Comparison of ENCODE assay signal across 7 cellular contexts in the genomic region with DNA sequence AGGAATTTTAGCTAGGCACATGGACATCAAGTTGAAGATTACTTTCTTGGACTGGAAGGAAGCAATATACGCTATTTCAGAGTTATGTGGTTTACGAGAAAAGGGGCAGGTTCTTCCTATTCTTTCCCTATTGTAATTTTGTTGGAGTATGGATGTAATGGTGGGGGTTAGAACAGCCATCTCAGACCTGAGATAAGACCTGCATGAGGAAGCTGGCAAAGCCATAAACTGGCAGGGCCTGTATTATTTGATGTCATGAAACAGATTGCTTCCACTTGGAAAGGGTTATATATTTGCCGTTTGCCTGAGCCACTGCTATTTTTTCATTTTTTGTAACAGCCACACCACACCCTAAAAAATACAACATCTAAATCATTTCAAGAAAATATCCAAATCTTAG.
"Had no signal": no experiment of that assay in that cellular context is flagged by ENCODE, and none has a peak within 500 bp of the region (broad histone marks: within the 10 kb centered on the region; RNA-seq: fewer than 3 reads in every experiment).

No MANE protein-coding gene starts in this region.

- DNase-seq: HFFc6, IMR-90, KG1 had no signal

- ATAC-seq: GM23338, HCT116, K562 had no signal

- H3K4me2 ChIP-seq: GM23338 had no signal

- H3K36me3 ChIP-seq: HAP-1 had no signal

- H2AFZ ChIP-seq: GM23338 had no signal

- H3K4me3 ChIP-seq: GM23338, HAP-1, K562 had no signal
